19 cellular contexts compared by ENCODE assay signal in the genomic region with DNA sequence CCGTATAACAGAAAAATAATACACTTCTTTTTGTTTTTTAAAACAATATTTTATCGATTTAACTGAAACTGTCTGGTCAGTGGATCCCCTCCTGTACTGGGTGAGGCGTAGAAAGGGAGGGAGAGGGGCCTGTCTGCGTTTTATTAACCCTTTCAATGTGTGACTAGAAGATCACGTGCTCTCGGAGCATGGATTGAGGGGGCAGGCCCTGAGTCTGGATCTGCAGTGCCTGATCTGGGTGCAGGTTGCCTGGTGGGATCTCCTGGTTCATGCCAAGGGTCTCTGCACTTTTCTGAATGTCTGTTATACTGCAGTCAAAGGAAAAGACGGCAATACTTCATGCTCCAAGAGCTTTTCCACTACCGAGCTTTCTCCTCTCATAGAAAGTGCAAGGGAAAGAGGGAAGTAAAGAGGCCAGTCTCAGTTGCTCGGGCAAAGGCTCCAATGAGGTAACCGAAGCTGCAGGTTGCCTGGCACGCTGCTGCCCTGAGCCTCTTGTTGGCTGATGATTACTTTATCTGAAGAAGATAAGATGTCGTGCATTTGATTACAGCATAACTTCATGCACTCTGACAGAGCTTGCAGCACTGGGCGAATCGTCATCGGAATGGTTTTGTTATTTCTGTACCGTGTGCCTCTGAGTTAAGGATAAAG.
"Had no signal": no experiment of that assay in that cellular context is flagged by ENCODE, and none has a peak within 500 bp of the region (broad histone marks: within the 10 kb centered on the region; RNA-seq: fewer than 3 reads in every experiment).

No MANE protein-coding gene starts in this region.

- H3K9me3 Mint-ChIP-seq: activated CD4-positive, alpha-beta memory T cell treated with anti-CD3 and anti-CD28 coated beads for 36 hours; activated naive CD4-positive, alpha-beta T cell treated with anti-CD3 and anti-CD28 coated beads, Interleukin-2, amount 50 U/mL, for 24 hours; stimulated activated naive CD8-positive, alpha-beta T cell treated with anti-CD3 and anti-CD28 coated beads, Interleukin-15, Interleukin-2, amounts not matched to agents 100 ng/mL and 50 ng/mL, for 24 hours had no signal

- H3K27ac Mint-ChIP-seq: activated CD4-positive, alpha-beta memory T cell treated with anti-CD3 and anti-CD28 coated beads for 36 hours; activated naive CD4-positive, alpha-beta T cell treated with anti-CD3 and anti-CD28 coated beads, Interleukin-2, amount 50 U/mL, for 24 hours; naive thymus-derived CD4-positive, alpha-beta T cell; stimulated activated naive CD8-positive, alpha-beta T cell treated with anti-CD3 and anti-CD28 coated beads, Interleukin-15, Interleukin-2, amounts not matched to agents 100 ng/mL and 50 ng/mL, for 24 hours had no signal

- H3K4me1 ChIP-seq: breast epithelium had no signal

- H3K27me3 Mint-ChIP-seq: activated naive CD4-positive, alpha-beta T cell treated with anti-CD3 and anti-CD28 coated beads, Interleukin-2, amount 50 U/mL, for 24 hours; stimulated activated naive CD8-positive, alpha-beta T cell treated with anti-CD3 and anti-CD28 coated beads, Interleukin-15, Interleukin-2, amounts not matched to agents 100 ng/mL and 50 ng/mL, for 24 hours had no signal

- H3K9me3 ChIP-seq: ascending aorta, breast epithelium, esophagus squamous epithelium, heart right ventricle, mucosa of descending colon, SJSA1, tibial nerve had no signal

- DNase-seq: activated CD4-positive, alpha-beta memory T cell treated with anti-CD3 and anti-CD28 coated beads for 36 hours; activated gamma-delta T cell; activated T-cell treated with anti-CD3 and anti-CD28 coated beads, Interleukin-2, amount 50 U/mL, for 48 hours; effector CD8-positive, alpha-beta T cell; esophagus squamous epithelium; heart right ventricle; kidney glomerular epithelial cell; mesenchymal stem cell; mucosa of descending colon; naive thymus-derived CD4-positive, alpha-beta T cell; retina; SW 1271; WERI-Rb-1 had no signal

- H3K4me1 Mint-ChIP-seq: activated naive CD4-positive, alpha-beta T cell treated with anti-CD3 and anti-CD28 coated beads, Interleukin-2, amount 50 U/mL, for 24 hours; naive thymus-derived CD4-positive, alpha-beta T cell had no signal

- H3K27ac ChIP-seq: ascending aorta, breast epithelium, esophagus squamous epithelium, heart right ventricle, SJSA1, tibial nerve, WERI-Rb-1 had no signal

- H3K36me3 Mint-ChIP-seq: activated CD4-positive, alpha-beta memory T cell treated with anti-CD3 and anti-CD28 coated beads for 36 hours; activated naive CD4-positive, alpha-beta T cell treated with anti-CD3 and anti-CD28 coated beads, Interleukin-2, amount 50 U/mL, for 24 hours had no signal

- H3K36me3 ChIP-seq: ascending aorta, breast epithelium, esophagus squamous epithelium, heart right ventricle, SJSA1, tibial nerve, WERI-Rb-1 had no signal

- H3K4me3 ChIP-seq: breast epithelium, esophagus squamous epithelium, heart right ventricle, mucosa of descending colon, SJSA1, tibial nerve had no signal

- H3K4me3 Mint-ChIP-seq: activated CD4-positive, alpha-beta memory T cell treated with anti-CD3 and anti-CD28 coated beads for 36 hours; activated naive CD4-positive, alpha-beta T cell treated with anti-CD3 and anti-CD28 coated beads, Interleukin-2, amount 50 U/mL, for 24 hours; naive thymus-derived CD4-positive, alpha-beta T cell; stimulated activated naive CD8-positive, alpha-beta T cell treated with anti-CD3 and anti-CD28 coated beads, Interleukin-15, Interleukin-2, amounts not matched to agents 100 ng/mL and 50 ng/mL, for 24 hours had no signal

- H3K27me3 ChIP-seq: ascending aorta, breast epithelium, tibial nerve had no signal

- ATAC-seq: heart right ventricle; mucosa of descending colon; naive thymus-derived CD4-positive, alpha-beta T cell had no signal
